ENCODE assay signal across 11 cellular contexts in the genomic region with DNA sequence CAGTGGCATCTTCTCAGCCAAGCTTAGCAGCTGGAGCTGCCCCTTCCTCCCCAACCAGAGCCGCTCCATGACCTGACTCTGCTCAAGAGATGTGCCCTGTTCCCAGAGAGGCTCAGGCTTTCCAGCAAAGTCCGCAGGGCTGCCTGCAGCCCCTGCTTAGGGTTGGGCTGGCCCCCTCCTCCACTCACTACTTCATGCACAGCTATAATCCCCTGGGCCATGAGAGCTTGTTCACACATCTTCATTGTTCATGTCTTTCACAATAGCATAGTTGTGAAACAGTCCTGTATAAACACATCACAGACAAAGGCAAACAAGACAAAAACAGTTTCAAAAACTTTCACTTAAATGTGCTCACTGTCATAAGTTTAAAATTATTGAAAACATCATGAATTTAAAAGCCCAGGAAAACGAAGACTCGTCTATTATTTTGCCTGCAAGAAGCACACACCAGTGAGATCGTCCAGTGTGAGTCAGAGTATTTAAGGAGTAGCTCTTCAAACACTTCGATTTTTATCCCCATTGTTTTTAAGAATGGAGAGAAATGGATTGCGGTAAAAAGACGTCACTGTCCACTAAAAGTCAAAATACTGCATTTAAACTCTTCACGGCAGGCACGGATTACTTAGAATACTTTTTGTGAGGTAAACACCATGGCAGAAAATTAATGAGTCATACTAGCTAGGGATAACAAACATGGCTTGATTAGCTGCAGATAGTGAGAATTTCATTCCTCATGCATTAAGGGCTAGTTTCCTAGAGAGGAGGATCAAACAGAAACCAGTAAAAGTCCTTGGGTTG. TPM values are rescaled to one million over a fixed set of nuclear protein-coding genes. Genes with fewer than 3 reads are reported as not detected.
DNase-seq lines count a peak whose midpoint lies in the region; ATAC-seq, FAIRE-seq and TF ChIP-seq lines count a peak whose summit lies in the region.
"Had no signal": no experiment of that assay in that cellular context is flagged by ENCODE, and none has a peak within 500 bp of the region (broad histone marks: within the 10 kb centered on the region; RNA-seq: fewer than 3 reads in every experiment).

No MANE protein-coding gene starts in this region.

- H3K4me1 ChIP-seq in NT2/D1 (ENCODE audit: insufficient read depth, insufficient read length) (peaks cover 5% of the 10 kb centered on the region), esophagus squamous epithelium (peaks cover 10 to 55% (median 36%) of the 10 kb centered on the region in 3 donors)

- POLR2A ChIA-PET in BJ (lab: Charles Lee): no interaction called here

- peak overlapping the region; percentile 40 to 83 (median 65) for H3K27ac ChIP-seq in esophagus squamous epithelium

- TF ChIP-seq CTCF in BJ (IDR thresholded peaks at IDR 0.05; ENCODE audit: insufficient read depth, low read depth, low read length) (no peak), esophagus squamous epithelium (IDR thresholded peaks at IDR 0.05) (no peak), omental fat pad (IDR thresholded peaks at IDR 0.05) (no peak)

- H3K9me3 ChIP-seq in NT2/D1 (ENCODE audit: insufficient read depth, low read length): no peaks in the 10 kb centered on the region; the same call in 1 of the 2 replicates
- no peaks in the 10 kb centered on the region for H3K9me3 ChIP-seq in esophagus squamous epithelium

- CTCF ChIA-PET in BJ (lab: Yijun Ruan, JAX): no interaction called here

- TF ChIP-seq POLR2A in esophagus squamous epithelium (IDR thresholded peaks at IDR 0.05) (no peak), GM12892 (IDR thresholded peaks at IDR 0.05; ENCODE audit: low read depth, low read length) (no peak)

- no peak overlapping the region for H3K9ac ChIP-seq in NT2/D1 (ENCODE audit: insufficient read length, low read depth)

- FAIRE-seq in GM12892 (lab: Jason Lieb, UNC): no peak

- H3K36me3 ChIP-seq in BJ (ENCODE audit: control insufficient read depth, insufficient read depth, low read length) (no peaks in the 10 kb centered on the region), NT2/D1 (ENCODE audit: insufficient read depth, insufficient read length, low read length) (no peaks in the 10 kb centered on the region), esophagus squamous epithelium (no peaks in the 10 kb centered on the region)

- no peaks in the 10 kb centered on the region for H3K27me3 ChIP-seq in BJ (ENCODE audit: control insufficient read depth, insufficient read depth, low read length)
- no peaks in the 10 kb centered on the region for H3K27me3 ChIP-seq in NT2/D1 (ENCODE audit: insufficient read depth, insufficient read length)
- peaks cover 0 to 7% (median 0%) of the 10 kb centered on the region in 4 donors for H3K27me3 ChIP-seq in esophagus squamous epithelium

- H3K4me3 ChIP-seq in BJ (ENCODE audit: low read depth, low read length) (no peak overlapping the region), NT2/D1 (ENCODE audit: insufficient read length, low read depth) (no peak overlapping the region), esophagus squamous epithelium (peak overlapping the region in 1 of 4 donors; percentile 16)

- intact Hi-C loops in esophagus squamous epithelium (cut with DNase I): no loop called here

- WGBS in esophagus squamous epithelium, 2 donors: 35 to 36% methylated on average over 9 to 10 of the region's 10 CpGs

- peak; percentile 75 for DNase-seq in BJ (ENCODE audit: low read depth)
- DNase-seq in NT2/D1 (ENCODE audit: low read depth, low spot score): peak; percentile 8
- DNase-seq in esophagus squamous epithelium (lab: John Stamatoyannopoulos, UW): no peak
- no peak for DNase-seq in omental fat pad (ENCODE audit: low spot score)
- no peak for DNase-seq in GM12892 (ENCODE audit: insufficient read length)
- no peak for DNase-seq in activated naive CD4-positive, alpha-beta T cell treated with Interleukin-2 at 50 U/mL for 16 hours
- DNase-seq: aorta, NCI-H1694 treated with DMSO at 0.1 percent for 48 hours had no signal

- ATAC-seq in omental fat pad (ENCODE audit: low FRiP score): peak; percentile 31
- no peak for ATAC-seq in HG03196 (IDR thresholded peaks at IDR 0.05; ENCODE audit: unreplicated experiment)
- no peak for ATAC-seq in GM21825 (IDR thresholded peaks at IDR 0.05; ENCODE audit: unreplicated experiment)
- ATAC-seq: activated CD8-positive, alpha-beta memory T cell treated with anti-CD3 and anti-CD28 coated beads, Interleukin-2, amount 10 ng/mL, durations not matched to agents 7 days and 5 days had no signal

RNA-seq across cellular contexts. Expression of a gene that starts 40.7 kb away (rescaled TPM):
- 20.3 and 21.3 TPM in 2 replicates for polyA plus RNA-seq in BJ (2011; rRNA removed)
- polyA minus RNA-seq in BJ (2011; rRNA and poly(A)+ RNA removed): 28.9 and 34.7 TPM in 2 replicates
- total RNA-seq in esophagus squamous epithelium (10 to 100 TPM in 1 of 4 donors, 1 to 10 TPM in 3; 1.3 to 14.3 (median 6.8) TPM), omental fat pad (10 to 100 TPM; 19.0 to 61.7 (median 30.1) TPM)
- polyA plus RNA-seq in GM12892 (2012; ENCODE audit: missing spikeins): 0.08 TPM

Comparison
In these comparisons a context has a peak if more than half of its experiments do, and no peak if none do; other contexts are left out.
1. DNase-seq: peak in BJ (single experiment) and NT2/D1 (single experiment); none in esophagus squamous epithelium (single experiment), omental fat pad (single experiment), GM12892 (single experiment) and activated naive CD4-positive, alpha-beta T cell treated with Interleukin-2 at 50 U/mL for 16 hours (single experiment).